In genomic region chr4:79958511-79959264, GRCh38 we compare ENCODE assay signal across 14 cellular contexts.
"Had no signal": no experiment of that assay in that cellular context is flagged by ENCODE, and none has a peak within 500 bp of the region (broad histone marks: within the 10 kb centered on the region; RNA-seq: fewer than 3 reads in every experiment).

No MANE protein-coding gene starts in this region.

- H3K36me3 Mint-ChIP-seq: activated naive CD8-positive, alpha-beta T cell treated with anti-CD3 and anti-CD28 coated beads, Interleukin-2, amount 10 ng/mL, durations not matched to agents 7 days and 5 days; natural killer cell treated with Interleukin-12 subunit alpha and Interleukin-12 subunit beta and Interleukin-15 and Interleukin-18, amount 100 ng/mL, for 72 hours had no signal

- H3K4me3 Mint-ChIP-seq: activated CD8-positive, alpha-beta memory T cell treated with anti-CD3 and anti-CD28 coated beads, Interleukin-2, amount 10 ng/mL, durations not matched to agents 7 days and 5 days; activated naive CD8-positive, alpha-beta T cell treated with anti-CD3 and anti-CD28 coated beads, Interleukin-2, amount 10 ng/mL, durations not matched to agents 7 days and 5 days; activated T-cell treated with anti-CD3 and anti-CD28 coated beads, Interleukin-2, amount 50 U/mL, for 24 hours; natural killer cell treated with Interleukin-12 subunit alpha and Interleukin-12 subunit beta and Interleukin-15 and Interleukin-18, amount 100 ng/mL, for 72 hours had no signal

- H3K4me3 ChIP-seq: ascending aorta, dorsolateral prefrontal cortex, psoas muscle, right lobe of liver had no signal

- H3K4me1 ChIP-seq: ascending aorta, psoas muscle, right lobe of liver had no signal

- H3K27ac Mint-ChIP-seq: activated CD8-positive, alpha-beta memory T cell treated with anti-CD3 and anti-CD28 coated beads, Interleukin-2, amount 10 ng/mL, durations not matched to agents 7 days and 5 days; activated naive CD8-positive, alpha-beta T cell treated with anti-CD3 and anti-CD28 coated beads, Interleukin-2, amount 10 ng/mL, durations not matched to agents 7 days and 5 days; activated T-cell treated with anti-CD3 and anti-CD28 coated beads, Interleukin-2, amount 50 U/mL, for 24 hours; natural killer cell treated with Interleukin-12 subunit alpha and Interleukin-12 subunit beta and Interleukin-15 and Interleukin-18, amount 100 ng/mL, for 72 hours had no signal

- DNase-seq: activated CD4-positive, alpha-beta T cell treated with anti-CD3 and anti-CD28 coated beads, Interleukin-2, amount 50 U/mL, for 4 hours; activated CD4-positive, CD25-positive, alpha-beta regulatory T cell treated with anti-CD3 and anti-CD28 coated beads, Interleukin-2, amount 50 U/mL, for 72 hours; activated CD8-positive, alpha-beta memory T cell treated with anti-CD3 and anti-CD28 coated beads, Interleukin-2, amount 10 ng/mL, durations not matched to agents 7 days and 5 days; activated naive CD8-positive, alpha-beta T cell treated with anti-CD3 and anti-CD28 coated beads, Interleukin-2, amount 10 ng/mL, durations not matched to agents 7 days and 5 days; activated T-cell treated with anti-CD3 and anti-CD28 coated beads, Interleukin-2, amount 50 U/mL, for 24 hours; dorsolateral prefrontal cortex; mammary epithelial cell; psoas muscle; right lobe of liver; stimulated activated naive CD4-positive, alpha-beta T cell treated with Interleukin-2 at 50 U/mL for 16 hours; trophoblast cell had no signal

- H3K27ac ChIP-seq: ascending aorta, dorsolateral prefrontal cortex, psoas muscle, right lobe of liver had no signal

- H3K9me3 Mint-ChIP-seq: activated naive CD8-positive, alpha-beta T cell treated with anti-CD3 and anti-CD28 coated beads, Interleukin-2, amount 10 ng/mL, durations not matched to agents 7 days and 5 days; activated T-cell treated with anti-CD3 and anti-CD28 coated beads, Interleukin-2, amount 50 U/mL, for 24 hours; natural killer cell treated with Interleukin-12 subunit alpha and Interleukin-12 subunit beta and Interleukin-15 and Interleukin-18, amount 100 ng/mL, for 72 hours had no signal

- ATAC-seq: activated CD8-positive, alpha-beta memory T cell treated with anti-CD3 and anti-CD28 coated beads, Interleukin-2, amount 10 ng/mL, durations not matched to agents 7 days and 5 days; esophagus mucosa; natural killer cell treated with Interleukin-12 subunit alpha and Interleukin-12 subunit beta and Interleukin-15 and Interleukin-18, amount 100 ng/mL, for 72 hours; psoas muscle; right lobe of liver had no signal

- H3K27me3 Mint-ChIP-seq: activated CD8-positive, alpha-beta memory T cell treated with anti-CD3 and anti-CD28 coated beads, Interleukin-2, amount 10 ng/mL, durations not matched to agents 7 days and 5 days; activated naive CD8-positive, alpha-beta T cell treated with anti-CD3 and anti-CD28 coated beads, Interleukin-2, amount 10 ng/mL, durations not matched to agents 7 days and 5 days; activated T-cell treated with anti-CD3 and anti-CD28 coated beads, Interleukin-2, amount 50 U/mL, for 24 hours; natural killer cell treated with Interleukin-12 subunit alpha and Interleukin-12 subunit beta and Interleukin-15 and Interleukin-18, amount 100 ng/mL, for 72 hours had no signal

- H3K4me1 Mint-ChIP-seq: activated CD8-positive, alpha-beta memory T cell treated with anti-CD3 and anti-CD28 coated beads, Interleukin-2, amount 10 ng/mL, durations not matched to agents 7 days and 5 days; activated naive CD8-positive, alpha-beta T cell treated with anti-CD3 and anti-CD28 coated beads, Interleukin-2, amount 10 ng/mL, durations not matched to agents 7 days and 5 days had no signal

- H3K9me3 ChIP-seq: ascending aorta, psoas muscle, right lobe of liver had no signal

- H3K36me3 ChIP-seq: ascending aorta had no signal

- H3K27me3 ChIP-seq: ascending aorta, right lobe of liver had no signal
